Comparison of ENCODE assay signal across 11 cellular contexts in genomic region chr12:10701226-10701681, GRCh38. TPM values are rescaled to one million over a fixed set of nuclear protein-coding genes. Genes with fewer than 3 reads are reported as not detected.
DNase-seq lines count a peak whose midpoint lies in the region; ATAC-seq and TF ChIP-seq lines count a peak whose summit lies in the region.
"Had no signal": no experiment of that assay in that cellular context is flagged by ENCODE, and none has a peak within 500 bp of the region (broad histone marks: within the 10 kb centered on the region; RNA-seq: fewer than 3 reads in every experiment).

No MANE protein-coding gene starts in this region.

- H2AFZ ChIP-seq in KMS-11 (ENCODE audit: low read depth): no peak overlapping the region

- H3K36me3 ChIP-seq in KMS-11 (ENCODE audit: insufficient read depth): 0 out of 2 replicates have a peak, but pooled peaks cover 5% of the 10 kb centered on the region

- H4K20me1 ChIP-seq in KMS-11 (ENCODE audit: insufficient read depth): no peaks in the 10 kb centered on the region

- TF ChIP-seq CTCF in KMS-11 (conservative IDR thresholded peaks at IDR 0.05; ENCODE audit: low read depth, low read length) (no peak), type B pancreatic cell (conservative IDR thresholded peaks at IDR 0.05) (no peak), omental fat pad (IDR thresholded peaks at IDR 0.05) (no peak), progenitor cell of endocrine pancreas (IDR thresholded peaks at IDR 0.05; ENCODE audit: unreplicated experiment) (no peak)

- H3K27me3 ChIP-seq in KMS-11 (ENCODE audit: insufficient read depth, low read depth): no peaks in the 10 kb centered on the region
- H3K27me3 ChIP-seq: cardiac muscle cell had no signal

- H3K4me1 Mint-ChIP-seq in effector memory CD8-positive, alpha-beta T cell (ENCODE audit: low read depth in 2 of 2): peaks cover 10 to 11% of the 10 kb centered on the region in 2 donors
- no peaks in the 10 kb centered on the region for H3K4me1 Mint-ChIP-seq in type B pancreatic cell (ENCODE audit: unreplicated experiment)
- H3K4me1 Mint-ChIP-seq in progenitor cell of endocrine pancreas (ENCODE audit: low read depth): no peaks in the 10 kb centered on the region

- H3K27ac ChIP-seq in KMS-11: no peak overlapping the region
- H3K27ac ChIP-seq: cardiac muscle cell had no signal

- no peak overlapping the region for H3K9ac ChIP-seq in KMS-11

- H3K4me1 ChIP-seq in KMS-11 (ENCODE audit: low read depth, poor library complexity, severe bottlenecking): peaks cover 19% of the 10 kb centered on the region

- H3K4me3 Mint-ChIP-seq in effector memory CD8-positive, alpha-beta T cell: peak overlapping the region; percentile 41 to 52
- no peak overlapping the region for H3K4me3 Mint-ChIP-seq in type B pancreatic cell
- no peak overlapping the region for H3K4me3 Mint-ChIP-seq in progenitor cell of endocrine pancreas (ENCODE audit: low read depth)

- H3K27ac Mint-ChIP-seq in effector memory CD8-positive, alpha-beta T cell: peak overlapping the region; percentile 73 to 82
- peak overlapping the region; percentile 13 for H3K27ac Mint-ChIP-seq in type B pancreatic cell
- H3K27ac Mint-ChIP-seq in progenitor cell of endocrine pancreas: no peak overlapping the region

- no peak overlapping the region for H3K4me3 ChIP-seq in KMS-11 (IDR thresholded peaks at IDR 0.05; ENCODE audit: insufficient read depth, low read depth, low read length)
- H3K4me3 ChIP-seq: cardiac muscle cell had no signal

- peak; percentile 70 for ATAC-seq in effector memory CD8-positive, alpha-beta T cell (replicated peaks)
- ATAC-seq in omental fat pad (ENCODE audit: low FRiP score): no peak
- ATAC-seq: Panc1 had no signal

- H3K79me2 ChIP-seq in KMS-11 (ENCODE audit: insufficient read depth, low read depth): no peaks in the 10 kb centered on the region

- peak overlapping the region; percentile 18; the same call in 1 of the 2 replicates for H3K4me2 ChIP-seq in KMS-11

- peaks cover 41% of the 10 kb centered on the region for H3K36me3 Mint-ChIP-seq in effector memory CD8-positive, alpha-beta T cell (ENCODE audit: insufficient read depth)
- H3K36me3 Mint-ChIP-seq in type B pancreatic cell (peaks cover 62% of the 10 kb centered on the region), progenitor cell of endocrine pancreas (ENCODE audit: insufficient read depth) (peaks cover 32% of the 10 kb centered on the region)

- no peaks in the 10 kb centered on the region for H3K27me3 Mint-ChIP-seq in effector memory CD8-positive, alpha-beta T cell
- H3K27me3 Mint-ChIP-seq in type B pancreatic cell (no peaks in the 10 kb centered on the region), progenitor cell of endocrine pancreas (no peaks in the 10 kb centered on the region)

- no peaks in the 10 kb centered on the region for H3K9me3 Mint-ChIP-seq in effector memory CD8-positive, alpha-beta T cell
- H3K9me3 Mint-ChIP-seq in type B pancreatic cell (no peaks in the 10 kb centered on the region), progenitor cell of endocrine pancreas (ENCODE audit: low read depth) (no peaks in the 10 kb centered on the region)

- DNase-seq in activated gamma-delta T cell treated with Interleukin-2 at 50 U/mL for 16 hours (peak; percentile 6), activated gamma-delta T cell (lab: John Stamatoyannopoulos, UW) (no peak), type B pancreatic cell (ENCODE audit: extremely low spot score, unreplicated experiment) (no peak), NCI-H128 (lab: John Stamatoyannopoulos, UW; ENCODE audit: unreplicated experiment) (no peak), omental fat pad (ENCODE audit: low spot score) (no peak), progenitor cell of endocrine pancreas (ENCODE audit: low spot score, unreplicated experiment) (no peak)
- DNase-seq in effector memory CD8-positive, alpha-beta T cell: no peak
- DNase-seq: left cardiac atrium had no signal

RNA-seq across cellular contexts. Expression of gene YBX3, which starts 21.9 kb away (rescaled TPM):
- total RNA-seq in type B pancreatic cell (ENCODE audit: low replicate concordance): 196 and 635 TPM in 2 replicates
- 100 to 1,000 TPM; 281 to 567 (median 448) TPM for total RNA-seq in omental fat pad
- total RNA-seq in progenitor cell of endocrine pancreas: 200 and 215 TPM in 2 replicates

RNA-seq across cellular contexts. Expression of gene STYK1, which starts 27.4 kb away (rescaled TPM):
- 0.68 and 8.9 TPM in 2 replicates for total RNA-seq in type B pancreatic cell (ENCODE audit: low replicate concordance)
- under 1 TPM in 2 of 4 donors, not detected in 2; 0.32 to 0.56 TPM for total RNA-seq in omental fat pad
- 0.79 and 0.95 TPM in 2 replicates for total RNA-seq in progenitor cell of endocrine pancreas

Comparison
In these comparisons a context has a peak if more than half of its experiments do, and no peak if none do; other contexts are left out.
1. H3K4me3 Mint-ChIP-seq: peak in effector memory CD8-positive, alpha-beta T cell (2 of 2); none in type B pancreatic cell (single experiment) and progenitor cell of endocrine pancreas (single experiment).